18 cellular contexts compared by ENCODE assay signal in the genomic region with DNA sequence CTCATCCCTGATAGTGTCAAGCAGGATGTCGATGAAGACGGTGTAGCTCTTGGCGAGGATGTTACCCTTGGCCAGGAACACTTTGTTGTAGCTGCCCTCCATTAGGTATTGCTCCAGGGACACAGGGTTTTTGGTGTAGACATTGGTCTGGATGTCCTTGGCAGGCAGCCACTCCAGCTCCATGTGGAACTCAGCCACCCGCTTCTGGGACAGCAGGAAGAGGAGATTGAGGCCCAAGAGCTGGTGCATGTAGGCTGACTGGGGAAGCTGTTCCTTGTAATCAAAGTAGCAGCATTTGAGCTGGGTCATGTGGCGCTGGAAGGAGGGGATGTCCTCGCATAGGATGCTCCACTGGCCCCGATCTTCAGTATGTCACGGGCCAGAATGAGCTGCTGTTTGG. TPM values are rescaled to one million over a fixed set of nuclear protein-coding genes. Genes with fewer than 3 reads are reported as not detected.
DNase-seq lines count a peak whose midpoint lies in the region; ATAC-seq and TF ChIP-seq lines count a peak whose summit lies in the region.
"Had no signal": no experiment of that assay in that cellular context is flagged by ENCODE, and none has a peak within 500 bp of the region (broad histone marks: within the 10 kb centered on the region; RNA-seq: fewer than 3 reads in every experiment).

No MANE protein-coding gene starts in this region.

- POLR2A ChIA-PET in activated CD4-positive, alpha-beta T cell treated with anti-CD3 and anti-CD28 coated beads for 36 hours (lab: Charles Lee) = interaction anchor here (0.6 to 0.7 kb wide), 2 partner anchors 69 to 436 kb away, joined by 3 to 4 read pairs; no protein-coding TSS in a partner anchor

- peak overlapping the region; percentile 26 for H3K27ac Mint-ChIP-seq in activated CD4-positive, alpha-beta T cell treated with anti-CD3 and anti-CD28 coated beads for 36 hours
- H3K27ac Mint-ChIP-seq: B cell; effector memory CD8-positive, alpha-beta T cell; T-helper 1 cell treated with Interleukin-12 subunit alpha and Interleukin-12 subunit beta and Interleukin-4 antibody, amounts not matched to agents 30 μg/mL and 1 μg/mL, for 36 hours; WTC11 had no signal

- no peak for DNase-seq in activated CD4-positive, alpha-beta T cell treated with anti-CD3 and anti-CD28 coated beads for 36 hours
- no peak for DNase-seq in activated CD4-positive, alpha-beta T cell treated with anti-CD3 and anti-CD28 coated beads for 48 hours
- peak; percentile 41 for DNase-seq in lower lobe of right lung
- DNase-seq in stomach = peak; percentile 63
- DNase-seq in UCSD-AML1 (lab: John Stamatoyannopoulos, UW; ENCODE audit: unreplicated experiment) = no peak
- no peak for DNase-seq in cerebellar cortex (ENCODE audit: low spot score)
- DNase-seq: effector memory CD8-positive, alpha-beta T cell; kidney; midbrain; NCI-H2107; NCI-H510A treated with DMSO at 0.1 percent for 48 hours; stimulated activated CD4-positive, alpha-beta T cell treated with anti-CD3 and anti-CD28 coated beads, Interleukin-4, amount 100 ng/mL, for 4 hours had no signal

- peaks cover 8% of the 10 kb centered on the region for H3K36me3 Mint-ChIP-seq in activated CD4-positive, alpha-beta T cell treated with anti-CD3 and anti-CD28 coated beads for 36 hours (ENCODE audit: low read depth)
- H3K36me3 Mint-ChIP-seq: WTC11 had no signal

- CTCF ChIA-PET in activated CD4-positive, alpha-beta T cell treated with anti-CD3 and anti-CD28 coated beads for 36 hours (lab: Charles Lee) = interaction anchor here (1.0 to 2.3 kb wide), 4 partner anchors 15 to 80 kb away, joined by 3 to 6 read pairs (median 4); no protein-coding TSS in a partner anchor

- H3K9me3 ChIP-seq in esophagus (ENCODE audit: control insufficient read depth in 2 of 2, insufficient read depth in 1 of 2, low read depth in 1 of 2, low read length in 1 of 2) (no peaks in the 10 kb centered on the region), lower lobe of right lung (no peaks in the 10 kb centered on the region), stomach (no peaks in the 10 kb centered on the region)

- H3K27me3 ChIP-seq in esophagus (ENCODE audit: control insufficient read depth in 1 of 2, insufficient read depth in 2 of 2, low read length in 2 of 2) = no peaks in the 10 kb centered on the region
- no peaks in the 10 kb centered on the region for H3K27me3 ChIP-seq in lower lobe of right lung (ENCODE audit: low read depth)
- H3K27me3 ChIP-seq in stomach = no peaks in the 10 kb centered on the region

- TF ChIP-seq CTCF in lower lobe of right lung (IDR thresholded peaks at IDR 0.05) (no peak), stomach (IDR thresholded peaks at IDR 0.05) (no peak)

- TF ChIP-seq EP300 in stomach (IDR thresholded peaks at IDR 0.05) = no peak

- H3K27ac ChIP-seq in esophagus (ENCODE audit: low read depth in 2 of 2, low read length in 1 of 2) (peak overlapping the region; percentile 7 to 40), lower lobe of right lung (no peak overlapping the region), stomach (peak overlapping the region in 4 of 5 donors; percentile 9 to 97 (median 44))
- H3K27ac ChIP-seq: 22Rv1 had no signal

- ATAC-seq in activated CD4-positive, alpha-beta T cell treated with anti-CD3 and anti-CD28 coated beads for 36 hours = no peak
- ATAC-seq in lower lobe of right lung (no peak), GM19023 (IDR thresholded peaks at IDR 0.05; ENCODE audit: unreplicated experiment) (no peak)
- ATAC-seq: effector memory CD8-positive, alpha-beta T cell; WTC11 had no signal

- H3K4me3 ChIP-seq in esophagus (ENCODE audit: low read depth in 1 of 2, low read length in 2 of 2) (no peak overlapping the region), lower lobe of right lung (no peak overlapping the region), stomach (no peak overlapping the region)

- H3K4me3 Mint-ChIP-seq in activated CD4-positive, alpha-beta T cell treated with anti-CD3 and anti-CD28 coated beads for 36 hours = no peak overlapping the region
- H3K4me3 Mint-ChIP-seq: B cell; effector memory CD8-positive, alpha-beta T cell; T-helper 1 cell treated with Interleukin-12 subunit alpha and Interleukin-12 subunit beta and Interleukin-4 antibody, amounts not matched to agents 30 μg/mL and 1 μg/mL, for 36 hours; WTC11 had no signal

- no peak for TF ChIP-seq POLR2A in stomach (IDR thresholded peaks at IDR 0.05)

- H3K36me3 ChIP-seq in esophagus (ENCODE audit: control insufficient read depth in 2 of 2, insufficient read depth in 2 of 2, low read length in 1 of 2) (no peaks in the 10 kb centered on the region), lower lobe of right lung (peaks cover 9% of the 10 kb centered on the region), stomach (peaks cover 0 to 5% (median 2%) of the 10 kb centered on the region in 4 donors)

- peaks cover 81% of the 10 kb centered on the region for H3K4me1 Mint-ChIP-seq in activated CD4-positive, alpha-beta T cell treated with anti-CD3 and anti-CD28 coated beads for 36 hours

- no peaks in the 10 kb centered on the region for H3K27me3 Mint-ChIP-seq in activated CD4-positive, alpha-beta T cell treated with anti-CD3 and anti-CD28 coated beads for 36 hours
- H3K27me3 Mint-ChIP-seq: B cell; effector memory CD8-positive, alpha-beta T cell had no signal

- 91 to 93% methylated on average over 8 of the region's 8 CpGs for WGBS in esophagus, 2 donors
- whole genome bisulfite sequencing in stomach, 5 donors = 84 to 94% (median 88%) methylated on average over 8 of the region's 8 CpGs

- H3K9me3 Mint-ChIP-seq in activated CD4-positive, alpha-beta T cell treated with anti-CD3 and anti-CD28 coated beads for 36 hours (ENCODE audit: low read depth) = no peaks in the 10 kb centered on the region
- H3K9me3 Mint-ChIP-seq: effector memory CD8-positive, alpha-beta T cell; T-helper 1 cell treated with Interleukin-12 subunit alpha and Interleukin-12 subunit beta and Interleukin-4 antibody, amounts not matched to agents 30 μg/mL and 1 μg/mL, for 36 hours; WTC11 had no signal

- peaks cover 6 to 15% of the 10 kb centered on the region in 2 donors for H3K4me1 ChIP-seq in esophagus (ENCODE audit: control insufficient read depth in 2 of 2, insufficient read depth in 2 of 2, low read length in 1 of 2)
- H3K4me1 ChIP-seq in lower lobe of right lung = peaks cover 60% of the 10 kb centered on the region
- peaks cover 35 to 98% (median 73%) of the 10 kb centered on the region in 4 donors for H3K4me1 ChIP-seq in stomach

- intact Hi-C loops in activated CD4-positive, alpha-beta T cell treated with anti-CD3 and anti-CD28 coated beads for 36 hours (cut with DNase I, micrococcal nuclease) = no loop called here
- intact Hi-C loops in lower lobe of right lung (cut with DNase I) = no loop called here
- intact Hi-C loops in stomach (cut with DNase I; ENCODE audit: low total_unique reads) = no loop called here

RNA-seq across cellular contexts. Expression of gene IL6R, which starts 9.5 kb away (rescaled TPM):
- total RNA-seq in activated CD4-positive, alpha-beta T cell treated with anti-CD3 and anti-CD28 coated beads for 36 hours = 10 to 100 TPM; 13.1 to 14.0 TPM
- polyA plus RNA-seq in esophagus = 1 to 10 TPM; 2.7 to 3.4 TPM
- total RNA-seq in lower lobe of right lung = 48.5 TPM
- 10 to 100 TPM; 12.7 to 73.9 (median 37.4) TPM for total RNA-seq in stomach
- polyA plus RNA-seq in stomach = 1 to 10 TPM; 1.9 to 4.1 (median 4.0) TPM

Comparison
In these comparisons a context has a peak if more than half of its experiments do, and no peak if none do; other contexts are left out.
1. DNase-seq: peak in lower lobe of right lung (single experiment) and stomach (single experiment); none in activated CD4-positive, alpha-beta T cell treated with anti-CD3 and anti-CD28 coated beads for 36 hours (single experiment), activated CD4-positive, alpha-beta T cell treated with anti-CD3 and anti-CD28 coated beads for 48 hours (single experiment), UCSD-AML1 (single experiment) and cerebellar cortex (single experiment).